In genomic region chr10:125871341-125871740, GRCh38 we compare ENCODE assay signal across 1 cellular context.
TF ChIP-seq lines count a peak whose summit lies in the region.

No MANE protein-coding gene starts in this region.

TF ChIP-seq in SK-N-SH treated with all-trans-retinoic acid at 6 μM for 48 hours, 23 proteins besides CTCF, POLR2A, EP300 and RAD21 (continued from another document):
- TF ChIP-seq CREB5 (CRISPR knock-in tag; IDR thresholded peaks at IDR 0.05; ENCODE audit: low read depth), result no peak
